In the genomic region with DNA sequence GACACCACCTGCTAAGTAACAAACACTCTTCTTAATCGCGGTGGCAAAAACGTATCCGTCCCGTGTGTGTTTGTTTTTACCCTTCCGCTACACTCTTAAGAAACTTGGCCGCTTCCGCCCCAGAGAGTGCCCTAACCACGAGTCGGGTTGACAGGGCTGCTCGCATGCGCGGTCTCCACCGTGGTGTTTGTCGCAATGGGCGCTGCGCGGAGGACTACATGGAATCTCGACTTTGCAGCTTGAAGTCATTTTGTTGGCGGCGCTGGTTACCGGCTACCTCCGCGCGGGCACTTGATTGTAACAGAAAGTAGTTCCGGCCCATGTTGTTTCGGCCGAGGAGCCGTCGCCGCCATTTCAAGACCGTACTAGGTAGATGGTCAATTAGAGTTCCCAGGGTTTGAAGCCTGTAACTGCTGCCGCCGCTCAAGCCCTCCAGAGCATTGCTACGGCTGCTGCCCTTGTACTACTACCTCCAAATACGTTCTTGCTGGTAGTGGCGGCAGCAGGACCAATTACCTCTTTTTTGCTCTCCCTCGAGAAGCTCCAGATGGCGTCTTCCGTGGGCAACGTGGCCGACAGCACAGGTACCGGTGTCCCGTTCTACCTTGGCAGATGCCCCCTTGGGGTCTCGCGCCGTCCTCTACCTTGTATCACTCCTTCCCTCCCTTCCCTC, we compare ENCODE assay signal across 1 cellular context.
A peak's percentile ranks its signal among the peaks of the same experiment; 100 is the strongest.
TF ChIP-seq lines count a peak whose summit lies in the region.

TSS of gene OGT (plus strand) at position 352 of the 673 bp plus-strand sequence. CDS start at position 548, 196 bp downstream.

TF ChIP-seq in HepG2, 621 proteins besides CTCF, POLR2A, EP300 and RAD21 (continued from another document and continues in another):
- TF ChIP-seq TGIF2 (CRISPR knock-in tag; IDR thresholded peaks at IDR 0.05) = peak; percentile 84; the same call in 1 of the 2 replicates
- TF ChIP-seq ZNF230 (CRISPR knock-in tag; IDR thresholded peaks at IDR 0.05) = no peak
- TF ChIP-seq IRF1 (CRISPR knock-in tag; IDR thresholded peaks at IDR 0.05; ENCODE audit: low read depth) = no peak
- TF ChIP-seq ZNF331 (CRISPR knock-in tag; IDR thresholded peaks at IDR 0.05) = no peak; the same call in 1 of the 2 replicates
- TF ChIP-seq ZBTB7B (CRISPR knock-in tag; IDR thresholded peaks at IDR 0.05) = no peak
- no peak for TF ChIP-seq ATRX (CRISPR knock-in tag; IDR thresholded peaks at IDR 0.05; ENCODE audit: borderline replicate concordance)
- no peak for TF ChIP-seq AGO2 (optimal IDR thresholded peaks at IDR 0.05; ENCODE audit: low read depth, low read length)
- TF ChIP-seq, protein P1, sequence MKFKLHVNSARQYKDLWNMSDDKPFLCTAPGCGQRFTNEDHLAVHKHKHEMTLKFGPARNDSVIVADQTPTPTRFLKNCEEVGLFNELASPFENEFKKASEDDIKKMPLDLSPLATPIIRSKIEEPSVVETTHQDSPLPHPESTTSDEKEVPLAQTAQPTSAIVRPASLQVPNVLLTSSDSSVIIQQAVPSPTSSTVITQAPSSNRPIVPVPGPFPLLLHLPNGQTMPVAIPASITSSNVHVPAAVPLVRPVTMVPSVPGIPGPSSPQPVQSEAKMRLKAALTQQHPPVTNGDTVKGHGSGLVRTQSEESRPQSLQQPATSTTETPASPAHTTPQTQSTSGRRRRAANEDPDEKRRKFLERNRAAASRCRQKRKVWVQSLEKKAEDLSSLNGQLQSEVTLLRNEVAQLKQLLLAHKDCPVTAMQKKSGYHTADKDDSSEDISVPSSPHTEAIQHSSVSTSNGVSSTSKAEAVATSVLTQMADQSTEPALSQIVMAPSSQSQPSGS (CRISPR knock-in tag; IDR thresholded peaks at IDR 0.05) = peak; percentile 63; the same call in 1 of the 2 replicates
- TF ChIP-seq ZNF790 (CRISPR knock-in tag; IDR thresholded peaks at IDR 0.05; ENCODE audit: borderline replicate concordance) = no peak
- TF ChIP-seq ZKSCAN8 (CRISPR knock-in tag; IDR thresholded peaks at IDR 0.05; ENCODE audit: borderline replicate concordance) = no peak; the same call in 1 of the 2 replicates
- TF ChIP-seq, protein P2, sequence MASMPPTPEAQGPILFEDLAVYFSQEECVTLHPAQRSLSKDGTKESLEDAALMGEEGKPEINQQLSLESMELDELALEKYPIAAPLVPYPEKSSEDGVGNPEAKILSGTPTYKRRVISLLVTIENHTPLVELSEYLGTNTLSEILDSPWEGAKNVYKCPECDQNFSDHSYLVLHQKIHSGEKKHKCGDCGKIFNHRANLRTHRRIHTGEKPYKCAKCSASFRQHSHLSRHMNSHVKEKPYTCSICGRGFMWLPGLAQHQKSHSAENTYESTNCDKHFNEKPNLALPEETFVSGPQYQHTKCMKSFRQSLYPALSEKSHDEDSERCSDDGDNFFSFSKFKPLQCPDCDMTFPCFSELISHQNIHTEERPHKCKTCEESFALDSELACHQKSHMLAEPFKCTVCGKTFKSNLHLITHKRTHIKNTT (CRISPR knock-in tag; IDR thresholded peaks at IDR 0.05) = no peak
- no peak for TF ChIP-seq ZSCAN30 (CRISPR knock-in tag; IDR thresholded peaks at IDR 0.05)
- TF ChIP-seq PTBP1 (IDR thresholded peaks at IDR 0.05; ENCODE audit: low read depth, low read length, poor library complexity, severe bottlenecking) = no peak
- TF ChIP-seq JUN (CRISPR knock-in tag; IDR thresholded peaks at IDR 0.05) = no peak
- no peak for TF ChIP-seq RAD51 (IDR thresholded peaks at IDR 0.05; ENCODE audit: borderline replicate concordance)
- no peak for TF ChIP-seq RERE (CRISPR knock-in tag; IDR thresholded peaks at IDR 0.05; ENCODE audit: low read depth)
- peak; percentile 81; the same call in 1 of the 2 replicates for TF ChIP-seq ZFP37 (CRISPR knock-in tag; IDR thresholded peaks at IDR 0.05; ENCODE audit: borderline replicate concordance)
- no peak for TF ChIP-seq TEAD2 (CRISPR knock-in tag; IDR thresholded peaks at IDR 0.05)
- no peak for TF ChIP-seq BRF2 (CRISPR knock-in tag; IDR thresholded peaks at IDR 0.05)
- no peak for TF ChIP-seq NFE2 (CRISPR knock-in tag; IDR thresholded peaks at IDR 0.05)
- peak; percentile 79 for TF ChIP-seq PHF21A (CRISPR knock-in tag; IDR thresholded peaks at IDR 0.05)
- no peak for TF ChIP-seq NFIB (CRISPR knock-in tag; IDR thresholded peaks at IDR 0.05; ENCODE audit: borderline replicate concordance)
- TF ChIP-seq GABPA (IDR thresholded peaks at IDR 0.05; ENCODE audit: low read depth, low read length) = no peak
- peak; percentile 73 for TF ChIP-seq GABPA (CRISPR knock-in tag; IDR thresholded peaks at IDR 0.05; ENCODE audit: low read depth)
- no peak for TF ChIP-seq ZNF773 (CRISPR knock-in tag; IDR thresholded peaks at IDR 0.05; ENCODE audit: borderline replicate concordance)
- TF ChIP-seq ZNF775 (CRISPR knock-in tag; IDR thresholded peaks at IDR 0.05; ENCODE audit: borderline replicate concordance) = no peak
- TF ChIP-seq ZNF260 (CRISPR knock-in tag; IDR thresholded peaks at IDR 0.05; ENCODE audit: borderline replicate concordance, low read depth) = no peak
- TF ChIP-seq BHLHE40 (IDR thresholded peaks at IDR 0.05; ENCODE audit: low read length) = no peak
- 0 out of 2 replicates have a peak, but pooled peaks have one; percentile 22 for TF ChIP-seq ZNF644 (CRISPR knock-in tag; IDR thresholded peaks at IDR 0.05; ENCODE audit: low read depth)
- no peak for TF ChIP-seq MAFF (IDR thresholded peaks at IDR 0.05; ENCODE audit: low read depth, low read length)
- peak; percentile 66; the same call in 1 of the 2 replicates for TF ChIP-seq HNRNPL (IDR thresholded peaks at IDR 0.05; ENCODE audit: low read depth, low read length)
- TF ChIP-seq WIZ (CRISPR knock-in tag; IDR thresholded peaks at IDR 0.05) = no peak
- TF ChIP-seq ZNF274 (CRISPR knock-in tag; IDR thresholded peaks at IDR 0.05) = no peak
- no peak for TF ChIP-seq ZNF431 (CRISPR knock-in tag; IDR thresholded peaks at IDR 0.05; ENCODE audit: borderline replicate concordance, low read depth)
- TF ChIP-seq ZSCAN25 (CRISPR knock-in tag; IDR thresholded peaks at IDR 0.05) = peak; percentile 50; the same call in 1 of the 2 replicates
- no peak for TF ChIP-seq ZNF234 (CRISPR knock-in tag; conservative IDR thresholded peaks at IDR 0.05)
- no peak for TF ChIP-seq MLX (CRISPR knock-in tag; IDR thresholded peaks at IDR 0.05)
- TF ChIP-seq RBM39 (IDR thresholded peaks at IDR 0.05; ENCODE audit: low read depth, low read length, poor library complexity, severe bottlenecking) = peak; percentile 50
- TF ChIP-seq ZNF510 (CRISPR knock-in tag; IDR thresholded peaks at IDR 0.05; ENCODE audit: low read depth) = no peak
- no peak for TF ChIP-seq ZNF382 (CRISPR knock-in tag; IDR thresholded peaks at IDR 0.05; ENCODE audit: borderline replicate concordance)
- TF ChIP-seq ZXDC (CRISPR knock-in tag; IDR thresholded peaks at IDR 0.05) = 0 out of 2 replicates have a peak, but pooled peaks have one; percentile 44
- TF ChIP-seq NFIC (IDR thresholded peaks at IDR 0.05; ENCODE audit: low read length) = no peak
- TF ChIP-seq ZIK1 (CRISPR knock-in tag; IDR thresholded peaks at IDR 0.05; ENCODE audit: borderline replicate concordance, low read depth) = no peak
- no peak for TF ChIP-seq ZNF746 (CRISPR knock-in tag; IDR thresholded peaks at IDR 0.05)
- TF ChIP-seq, protein P3, sequence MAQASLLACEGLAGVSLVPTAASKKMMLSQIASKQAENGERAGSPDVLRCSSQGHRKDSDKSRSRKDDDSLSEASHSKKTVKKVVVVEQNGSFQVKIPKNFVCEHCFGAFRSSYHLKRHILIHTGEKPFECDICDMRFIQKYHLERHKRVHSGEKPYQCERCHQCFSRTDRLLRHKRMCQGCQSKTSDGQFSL (CRISPR knock-in tag; IDR thresholded peaks at IDR 0.05) = 0 out of 2 replicates have a peak, but pooled peaks have one; percentile 45
- TF ChIP-seq ZZZ3 (CRISPR knock-in tag; IDR thresholded peaks at IDR 0.05; ENCODE audit: borderline replicate concordance) = peak; percentile 62; the same call in 1 of the 2 replicates
- TF ChIP-seq REXO4 (CRISPR knock-in tag; IDR thresholded peaks at IDR 0.05; ENCODE audit: borderline replicate concordance) = no peak
- TF ChIP-seq MLLT10 (CRISPR knock-in tag; IDR thresholded peaks at IDR 0.05) = no peak
- TF ChIP-seq PLRG1 (conservative IDR thresholded peaks at IDR 0.05) = no peak
- peak; percentile 55 for TF ChIP-seq BCL6 (CRISPR knock-in tag; IDR thresholded peaks at IDR 0.05)
- no peak for TF ChIP-seq NFE2L1 (CRISPR knock-in tag; IDR thresholded peaks at IDR 0.05; ENCODE audit: borderline replicate concordance)
- TF ChIP-seq STAG1 (CRISPR knock-in tag; IDR thresholded peaks at IDR 0.05) = peak; percentile 8; the same call in 1 of the 2 replicates
- TF ChIP-seq ZNF337 (CRISPR knock-in tag; IDR thresholded peaks at IDR 0.05; ENCODE audit: borderline replicate concordance, low read depth) = no peak
